ENCODE assay signal across 1 cellular context in the genomic region with DNA sequence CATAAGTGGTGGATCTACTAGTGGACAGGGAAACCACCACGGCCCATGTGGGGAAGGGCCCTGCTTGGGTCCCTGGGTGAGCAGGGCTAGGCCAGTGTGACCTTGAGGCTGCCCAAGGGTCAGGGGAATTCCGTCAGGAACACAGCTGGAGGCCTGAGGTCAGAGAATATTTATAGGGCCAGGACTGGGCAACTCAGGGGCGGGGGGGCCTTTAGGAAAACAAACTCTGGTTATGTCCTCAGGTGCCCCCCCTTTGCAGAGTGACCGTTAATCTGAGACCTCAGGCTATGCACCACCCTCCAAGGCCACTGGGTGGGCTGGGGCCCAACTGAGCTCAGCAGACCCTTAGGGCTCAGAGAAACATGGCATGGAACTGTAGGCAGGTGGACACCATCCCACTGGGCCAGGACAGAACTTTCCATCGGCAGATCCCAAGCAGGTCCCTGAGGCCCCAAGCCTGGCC.
TF ChIP-seq lines count a peak whose summit lies in the region.

No MANE protein-coding gene starts in this region.

TF ChIP-seq in HepG2, 621 proteins besides CTCF, POLR2A, EP300 and RAD21 (continues in another document):
- TF ChIP-seq, protein P1, sequence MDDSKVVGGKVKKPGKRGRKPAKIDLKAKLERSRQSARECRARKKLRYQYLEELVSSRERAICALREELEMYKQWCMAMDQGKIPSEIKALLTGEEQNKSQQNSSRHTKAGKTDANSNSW (CRISPR knock-in tag; IDR thresholded peaks at IDR 0.05; ENCODE audit: borderline replicate concordance) = no peak
- TF ChIP-seq, protein P2, sequence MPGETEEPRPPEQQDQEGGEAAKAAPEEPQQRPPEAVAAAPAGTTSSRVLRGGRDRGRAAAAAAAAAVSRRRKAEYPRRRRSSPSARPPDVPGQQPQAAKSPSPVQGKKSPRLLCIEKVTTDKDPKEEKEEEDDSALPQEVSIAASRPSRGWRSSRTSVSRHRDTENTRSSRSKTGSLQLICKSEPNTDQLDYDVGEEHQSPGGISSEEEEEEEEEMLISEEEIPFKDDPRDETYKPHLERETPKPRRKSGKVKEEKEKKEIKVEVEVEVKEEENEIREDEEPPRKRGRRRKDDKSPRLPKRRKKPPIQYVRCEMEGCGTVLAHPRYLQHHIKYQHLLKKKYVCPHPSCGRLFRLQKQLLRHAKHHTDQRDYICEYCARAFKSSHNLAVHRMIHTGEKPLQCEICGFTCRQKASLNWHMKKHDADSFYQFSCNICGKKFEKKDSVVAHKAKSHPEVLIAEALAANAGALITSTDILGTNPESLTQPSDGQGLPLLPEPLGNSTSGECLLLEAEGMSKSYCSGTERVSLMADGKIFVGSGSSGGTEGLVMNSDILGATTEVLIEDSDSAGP (CRISPR knock-in tag; IDR thresholded peaks at IDR 0.05; ENCODE audit: borderline replicate concordance) = 0 out of 2 replicates have a peak, but pooled peaks have one; percentile 3
- TF ChIP-seq FOXO1 (CRISPR knock-in tag; IDR thresholded peaks at IDR 0.05) = 0 out of 2 replicates have a peak, but pooled peaks have one; percentile 28
- TF ChIP-seq JUND (CRISPR knock-in tag; IDR thresholded peaks at IDR 0.05) = 0 out of 2 replicates have a peak, but pooled peaks have one; percentile 42
- TF ChIP-seq PAXIP1 (CRISPR knock-in tag; conservative IDR thresholded peaks at IDR 0.05) = peak; percentile 60
- no peak for TF ChIP-seq TRAFD1 (CRISPR knock-in tag; IDR thresholded peaks at IDR 0.05; ENCODE audit: borderline replicate concordance)
- no peak for TF ChIP-seq NCOR1 (IDR thresholded peaks at IDR 0.05; ENCODE audit: borderline replicate concordance, low read length)
- no peak for TF ChIP-seq ZFP36 (IDR thresholded peaks at IDR 0.05; ENCODE audit: borderline replicate concordance, low read depth, low read length, partially characterized antibody)
- peak; percentile 57; the same call in 1 of the 2 replicates for TF ChIP-seq HOXA3 (CRISPR knock-in tag; IDR thresholded peaks at IDR 0.05)
- TF ChIP-seq ZNF768 (CRISPR knock-in tag; IDR thresholded peaks at IDR 0.05) = peak; percentile 78; the same call in 1 of the 2 replicates
- TF ChIP-seq HDAC1 (CRISPR knock-in tag; IDR thresholded peaks at IDR 0.05) = 0 out of 2 replicates have a peak, but pooled peaks have one; percentile 18
- 0 out of 2 replicates have a peak, but pooled peaks have one; percentile 17 for TF ChIP-seq FOXA3 (CRISPR knock-in tag; IDR thresholded peaks at IDR 0.05)
- no peak for TF ChIP-seq GRHL1 (CRISPR knock-in tag; conservative IDR thresholded peaks at IDR 0.05)
- TF ChIP-seq ESRRA (CRISPR knock-in tag; IDR thresholded peaks at IDR 0.05; ENCODE audit: low read depth) = peak; percentile 95
- peak; percentile 87; the same call in 1 of the 2 replicates for TF ChIP-seq PATZ1 (CRISPR knock-in tag; IDR thresholded peaks at IDR 0.05)
- TF ChIP-seq NR2C2 (CRISPR knock-in tag; IDR thresholded peaks at IDR 0.05; ENCODE audit: borderline replicate concordance) = peak; percentile 58; the same call in 1 of the 2 replicates
- TF ChIP-seq SP2 (CRISPR knock-in tag; IDR thresholded peaks at IDR 0.05) = no peak
- TF ChIP-seq MED1 (CRISPR knock-in tag; IDR thresholded peaks at IDR 0.05) = peak; percentile 72
- peak; percentile 68; the same call in 1 of the 2 replicates for TF ChIP-seq ZNF740 (CRISPR knock-in tag; IDR thresholded peaks at IDR 0.05)
- no peak for TF ChIP-seq ZNF296 (CRISPR knock-in tag; conservative IDR thresholded peaks at IDR 0.05)
- TF ChIP-seq ATRX (CRISPR knock-in tag; IDR thresholded peaks at IDR 0.05; ENCODE audit: borderline replicate concordance) = no peak
- no peak for TF ChIP-seq ZNF484 (CRISPR knock-in tag; IDR thresholded peaks at IDR 0.05; ENCODE audit: borderline replicate concordance, low read depth)
- no peak for TF ChIP-seq ZNF124 (CRISPR knock-in tag; IDR thresholded peaks at IDR 0.05)
- TF ChIP-seq, protein P3, sequence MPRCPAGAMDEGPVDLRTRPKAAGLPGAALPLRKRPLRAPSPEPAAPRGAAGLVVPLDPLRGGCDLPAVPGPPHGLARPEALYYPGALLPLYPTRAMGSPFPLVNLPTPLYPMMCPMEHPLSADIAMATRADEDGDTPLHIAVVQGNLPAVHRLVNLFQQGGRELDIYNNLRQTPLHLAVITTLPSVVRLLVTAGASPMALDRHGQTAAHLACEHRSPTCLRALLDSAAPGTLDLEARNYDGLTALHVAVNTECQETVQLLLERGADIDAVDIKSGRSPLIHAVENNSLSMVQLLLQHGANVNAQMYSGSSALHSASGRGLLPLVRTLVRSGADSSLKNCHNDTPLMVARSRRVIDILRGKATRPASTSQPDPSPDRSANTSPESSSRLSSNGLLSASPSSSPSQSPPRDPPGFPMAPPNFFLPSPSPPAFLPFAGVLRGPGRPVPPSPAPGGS (CRISPR knock-in tag; IDR thresholded peaks at IDR 0.05) = no peak
- no peak for TF ChIP-seq NCOA5 (CRISPR knock-in tag; IDR thresholded peaks at IDR 0.05)
- peak; percentile 44; the same call in 1 of the 2 replicates for TF ChIP-seq ZFY (CRISPR knock-in tag; IDR thresholded peaks at IDR 0.05)
- TF ChIP-seq, protein P4, sequence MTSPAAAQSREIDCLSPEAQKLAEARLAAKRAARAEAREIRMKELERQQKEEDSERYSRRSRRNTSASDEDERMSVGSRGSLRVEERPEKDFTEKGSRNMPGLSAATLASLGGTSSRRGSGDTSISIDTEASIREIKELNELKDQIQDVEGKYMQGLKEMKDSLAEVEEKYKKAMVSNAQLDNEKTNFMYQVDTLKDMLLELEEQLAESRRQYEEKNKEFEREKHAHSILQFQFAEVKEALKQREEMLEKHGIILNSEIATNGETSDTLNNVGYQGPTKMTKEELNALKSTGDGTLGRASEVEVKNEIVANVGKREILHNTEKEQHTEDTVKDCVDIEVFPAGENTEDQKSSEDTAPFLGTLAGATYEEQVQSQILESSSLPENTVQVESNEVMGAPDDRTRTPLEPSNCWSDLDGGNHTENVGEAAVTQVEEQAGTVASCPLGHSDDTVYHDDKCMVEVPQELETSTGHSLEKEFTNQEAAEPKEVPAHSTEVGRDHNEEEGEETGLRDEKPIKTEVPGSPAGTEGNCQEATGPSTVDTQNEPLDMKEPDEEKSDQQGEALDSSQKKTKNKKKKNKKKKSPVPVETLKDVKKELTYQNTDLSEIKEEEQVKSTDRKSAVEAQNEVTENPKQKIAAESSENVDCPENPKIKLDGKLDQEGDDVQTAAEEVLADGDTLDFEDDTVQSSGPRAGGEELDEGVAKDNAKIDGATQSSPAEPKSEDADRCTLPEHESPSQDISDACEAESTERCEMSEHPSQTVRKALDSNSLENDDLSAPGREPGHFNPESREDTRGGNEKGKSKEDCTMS (CRISPR knock-in tag; conservative IDR thresholded peaks at IDR 0.05) = no peak
- TF ChIP-seq MYC (CRISPR knock-in tag; IDR thresholded peaks at IDR 0.05; ENCODE audit: borderline replicate concordance) = peak; percentile 35; the same call in 1 of the 2 replicates
- peak; percentile 72; the same call in 1 of the 2 replicates for TF ChIP-seq HIVEP1 (CRISPR knock-in tag; IDR thresholded peaks at IDR 0.05)
- TF ChIP-seq, protein P5, sequence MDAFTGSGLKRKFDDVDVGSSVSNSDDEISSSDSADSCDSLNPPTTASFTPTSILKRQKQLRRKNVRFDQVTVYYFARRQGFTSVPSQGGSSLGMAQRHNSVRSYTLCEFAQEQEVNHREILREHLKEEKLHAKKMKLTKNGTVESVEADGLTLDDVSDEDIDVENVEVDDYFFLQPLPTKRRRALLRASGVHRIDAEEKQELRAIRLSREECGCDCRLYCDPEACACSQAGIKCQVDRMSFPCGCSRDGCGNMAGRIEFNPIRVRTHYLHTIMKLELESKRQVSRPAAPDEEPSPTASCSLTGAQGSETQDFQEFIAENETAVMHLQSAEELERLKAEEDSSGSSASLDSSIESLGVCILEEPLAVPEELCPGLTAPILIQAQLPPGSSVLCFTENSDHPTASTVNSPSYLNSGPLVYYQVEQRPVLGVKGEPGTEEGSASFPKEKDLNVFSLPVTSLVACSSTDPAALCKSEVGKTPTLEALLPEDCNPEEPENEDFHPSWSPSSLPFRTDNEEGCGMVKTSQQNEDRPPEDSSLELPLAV (CRISPR knock-in tag; conservative IDR thresholded peaks at IDR 0.05; ENCODE audit: low read depth) = no peak
- peak; percentile 34; the same call in 1 of the 2 replicates for TF ChIP-seq RXRA (CRISPR knock-in tag; IDR thresholded peaks at IDR 0.05)
- no peak for TF ChIP-seq PAF1 (CRISPR knock-in tag; IDR thresholded peaks at IDR 0.05)
